In the genomic region with DNA sequence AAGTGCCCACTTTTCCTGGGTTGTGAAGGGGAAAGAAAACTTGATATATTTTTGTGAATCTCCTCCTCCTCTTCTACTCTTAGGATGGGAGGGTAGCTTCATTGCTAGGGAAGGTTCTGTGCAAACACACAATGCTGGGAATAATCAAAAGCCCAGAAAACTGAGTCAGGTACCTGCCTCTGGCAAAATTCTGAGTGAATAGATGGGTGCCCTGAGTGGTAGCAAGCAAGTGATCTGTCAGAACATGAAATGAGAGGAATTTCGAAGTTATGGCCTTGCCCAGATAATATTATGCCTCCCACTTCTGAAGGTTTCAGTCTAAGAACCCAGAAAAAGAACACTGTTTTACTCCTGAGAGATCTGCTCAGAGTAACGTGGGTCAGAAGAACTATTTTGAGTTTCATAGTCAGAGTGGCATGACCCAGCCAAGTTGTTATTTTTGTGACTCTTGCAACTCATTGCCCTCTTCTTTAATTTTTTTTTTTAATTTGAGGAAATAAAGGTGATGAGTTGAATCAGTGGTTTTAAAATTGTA, we compare ENCODE assay signal across 19 cellular contexts.
DNase-seq lines count a peak whose midpoint lies in the region; ATAC-seq and TF ChIP-seq lines count a peak whose summit lies in the region.
"Had no signal": no experiment of that assay in that cellular context is flagged by ENCODE, and none has a peak within 500 bp of the region (broad histone marks: within the 10 kb centered on the region; RNA-seq: fewer than 3 reads in every experiment).

No MANE protein-coding gene starts in this region.

- H3K9ac ChIP-seq in GM23248 = no peak overlapping the region

- POLR2A ChIA-PET in MCF 10A (lab: Yijun Ruan, JAX) = interaction anchor here (0.9 to 1.7 kb wide), 7 partner anchors 9 to 342 kb away, joined by 3 to 5 read pairs (median 3); no protein-coding TSS in a partner anchor
- POLR2A ChIA-PET in activated CD4-positive, alpha-beta memory T cell treated with anti-CD3 and anti-CD28 coated beads for 36 hours (lab: Charles Lee) = no interaction called here

- no peak for DNase-seq in breast epithelium (ENCODE audit: low spot score in 2 of 2)
- no peak for DNase-seq in MCF 10A (ENCODE audit: unreplicated experiment)
- peak; percentile 86 for DNase-seq in epithelial cell of esophagus (ENCODE audit: low read depth)
- DNase-seq in hepatocyte (ENCODE audit: low spot score) = no peak
- DNase-seq in omental fat pad (ENCODE audit: low spot score) = no peak
- no peak for DNase-seq in GM23248
- DNase-seq in activated CD4-positive, alpha-beta memory T cell treated with anti-CD3 and anti-CD28 coated beads for 36 hours = no peak
- DNase-seq in activated naive CD4-positive, alpha-beta T cell treated with anti-CD3 and anti-CD28 coated beads, Interleukin-2, amount 10 ng/mL, durations not matched to agents 7 days and 5 days = no peak
- DNase-seq: Karpas-422; NCI-H2029; NCI-H446; NCI-H524 treated with DMSO at 0.1 percent for 48 hours; NCI-H774; NK-92 treated with Interleukin-12 subunit alpha and Interleukin-12 subunit beta, amount 100 ng/mL, for 24 hours; PC-3; Right ventricle myocardium superior had no signal

- H3K27me3 Mint-ChIP-seq in MCF 10A (ENCODE audit: insufficient read depth, unreplicated experiment) = no peaks in the 10 kb centered on the region
- H3K27me3 Mint-ChIP-seq in activated CD4-positive, alpha-beta memory T cell treated with anti-CD3 and anti-CD28 coated beads for 36 hours = no peaks in the 10 kb centered on the region
- no peaks in the 10 kb centered on the region for H3K27me3 Mint-ChIP-seq in activated naive CD4-positive, alpha-beta T cell treated with anti-CD3 and anti-CD28 coated beads, Interleukin-2, amount 10 ng/mL, durations not matched to agents 7 days and 5 days

- peak overlapping the region; percentile 59 for H3K4me2 ChIP-seq in hepatocyte
- H3K4me2 ChIP-seq in GM23248 (ENCODE audit: unreplicated experiment) = no peak overlapping the region

- TF ChIP-seq POLR2A in breast epithelium (IDR thresholded peaks at IDR 0.05) = no peak

- in situ Hi-C loops in GM23248 (cut with MboI) = no loop called here

- H3K27ac ChIP-seq in breast epithelium = no peak overlapping the region
- no peak overlapping the region for H3K27ac ChIP-seq in hepatocyte
- H3K27ac ChIP-seq in GM23248 = no peak overlapping the region
- H3K27ac ChIP-seq: 22Rv1, SJSA1 had no signal

- peaks cover 15% of the 10 kb centered on the region for H3K4me1 Mint-ChIP-seq in MCF 10A (ENCODE audit: insufficient read depth, unreplicated experiment)
- no peaks in the 10 kb centered on the region for H3K4me1 Mint-ChIP-seq in activated CD4-positive, alpha-beta memory T cell treated with anti-CD3 and anti-CD28 coated beads for 36 hours (ENCODE audit: low read depth)
- H3K4me1 Mint-ChIP-seq in activated naive CD4-positive, alpha-beta T cell treated with anti-CD3 and anti-CD28 coated beads, Interleukin-2, amount 10 ng/mL, durations not matched to agents 7 days and 5 days = no peaks in the 10 kb centered on the region

- peak overlapping the region in 2 of 3 donors; percentile 17 to 28 for H3K4me3 ChIP-seq in breast epithelium
- H3K4me3 ChIP-seq in epithelial cell of esophagus (ENCODE audit: low read length) = no peak overlapping the region
- no peak overlapping the region for H3K4me3 ChIP-seq in hepatocyte
- H3K4me3 ChIP-seq in GM23248 = no peak overlapping the region
- H3K4me3 ChIP-seq: SJSA1 had no signal

- WGBS in hepatocyte (ENCODE audit: low lambda C conversion rate, missing lambda C conversion rate) = 70% methylated on average over 2 of the region's 2 CpGs
- 6 to 11% methylated on average over 2 of the region's 2 CpGs for WGBS in GM23248 (ENCODE audit: low coverage in 1 of 2, low lambda C conversion rate in 2 of 2, missing lambda C conversion rate in 2 of 2), 2 experiments

- H3K9me3 ChIP-seq in breast epithelium (no peaks in the 10 kb centered on the region), hepatocyte (ENCODE audit: low read depth) (no peaks in the 10 kb centered on the region), GM23248 (ENCODE audit: low read depth) (no peaks in the 10 kb centered on the region)
- H3K9me3 ChIP-seq: SJSA1 had no signal

- H3K9me2 ChIP-seq in hepatocyte (replicated peaks; ENCODE audit: insufficient read depth) (no peaks in the 10 kb centered on the region), GM23248 (ENCODE audit: insufficient read depth) (no peaks in the 10 kb centered on the region)

- H3K4me1 ChIP-seq in breast epithelium (no peaks in the 10 kb centered on the region), hepatocyte (ENCODE audit: insufficient read depth) (peaks cover 10% of the 10 kb centered on the region), GM23248 (ENCODE audit: insufficient read depth) (no peaks in the 10 kb centered on the region)
- H3K4me1 ChIP-seq: SJSA1 had no signal

- H3K36me3 ChIP-seq in breast epithelium = no peaks in the 10 kb centered on the region
- H3K36me3 ChIP-seq in hepatocyte (replicated peaks; ENCODE audit: insufficient read depth, low read depth) = no peaks in the 10 kb centered on the region
- H3K36me3 ChIP-seq in GM23248 (ENCODE audit: low read depth) = no peaks in the 10 kb centered on the region
- H3K36me3 ChIP-seq: SJSA1 had no signal

- BruUV-seq in MCF 10A (replicated peaks; lab: Mats Ljungman, UMichigan) = no TSS peak

- CTCF ChIA-PET in MCF 10A (lab: Yijun Ruan, JAX) = interaction anchor here (0.6 to 1.2 kb wide), 3 partner anchors 21 to 360 kb away, joined by 3 read pairs; no protein-coding TSS in a partner anchor
- CTCF ChIA-PET in activated CD4-positive, alpha-beta memory T cell treated with anti-CD3 and anti-CD28 coated beads for 36 hours (lab: Charles Lee) = no interaction called here
- CTCF ChIA-PET in activated naive CD4-positive, alpha-beta T cell treated with anti-CD3 and anti-CD28 coated beads, Interleukin-2, amount 10 ng/mL, durations not matched to agents 7 days and 5 days (lab: Charles Lee) = no interaction called here

- no peak for TF ChIP-seq CTCF in breast epithelium (IDR thresholded peaks at IDR 0.05)
- no peak for TF ChIP-seq CTCF in MCF 10A (IDR thresholded peaks at IDR 0.05; ENCODE audit: unreplicated experiment)
- TF ChIP-seq CTCF in epithelial cell of esophagus (IDR thresholded peaks at IDR 0.05; ENCODE audit: insufficient read depth, low read depth, low read length, missing control alignments) = no peak
- TF ChIP-seq CTCF in hepatocyte (IDR thresholded peaks at IDR 0.05; ENCODE audit: poor library complexity) = no peak
- no peak for TF ChIP-seq CTCF in omental fat pad (IDR thresholded peaks at IDR 0.05)

- peaks cover 8% of the 10 kb centered on the region for H3K9me3 Mint-ChIP-seq in MCF 10A (ENCODE audit: unreplicated experiment)
- peaks cover 25% of the 10 kb centered on the region for H3K9me3 Mint-ChIP-seq in activated CD4-positive, alpha-beta memory T cell treated with anti-CD3 and anti-CD28 coated beads for 36 hours
- H3K9me3 Mint-ChIP-seq in activated naive CD4-positive, alpha-beta T cell treated with anti-CD3 and anti-CD28 coated beads, Interleukin-2, amount 10 ng/mL, durations not matched to agents 7 days and 5 days = peaks cover 18% of the 10 kb centered on the region

- no peaks in the 10 kb centered on the region for H3F3A ChIP-seq in GM23248 (ENCODE audit: insufficient read depth)

- no peaks in the 10 kb centered on the region for H4K20me1 ChIP-seq in hepatocyte (ENCODE audit: insufficient read depth, poor library complexity, severe bottlenecking)
- no peaks in the 10 kb centered on the region for H4K20me1 ChIP-seq in GM23248 (ENCODE audit: insufficient read depth)

- H3K79me2 ChIP-seq in hepatocyte = no peaks in the 10 kb centered on the region
- H3K79me2 ChIP-seq in GM23248 (ENCODE audit: insufficient read depth) = no peaks in the 10 kb centered on the region

- intact Hi-C loops in breast epithelium (cut with DNase I; ENCODE audit: low total_unique reads) (no loop called here), MCF 10A (cut with micrococcal nuclease) (no loop called here)
- intact Hi-C loops in activated CD4-positive, alpha-beta memory T cell treated with anti-CD3 and anti-CD28 coated beads for 36 hours (cut with micrococcal nuclease) = no loop called here

- H2AFZ ChIP-seq in hepatocyte (no peak overlapping the region), GM23248 (no peak overlapping the region)

- H3K27me3 ChIP-seq in breast epithelium = no peaks in the 10 kb centered on the region
- H3K27me3 ChIP-seq in hepatocyte = no peaks in the 10 kb centered on the region
- no peaks in the 10 kb centered on the region; the same call in 1 of the 2 replicates for H3K27me3 ChIP-seq in GM23248 (replicated peaks; ENCODE audit: insufficient read depth)
- H3K27me3 ChIP-seq: SJSA1 had no signal

- H3K36me3 Mint-ChIP-seq in MCF 10A (ENCODE audit: insufficient read depth, unreplicated experiment) = peaks cover 6% of the 10 kb centered on the region
- H3K36me3 Mint-ChIP-seq in activated CD4-positive, alpha-beta memory T cell treated with anti-CD3 and anti-CD28 coated beads for 36 hours = no peaks in the 10 kb centered on the region
- no peaks in the 10 kb centered on the region for H3K36me3 Mint-ChIP-seq in activated naive CD4-positive, alpha-beta T cell treated with anti-CD3 and anti-CD28 coated beads, Interleukin-2, amount 10 ng/mL, durations not matched to agents 7 days and 5 days

- no peak overlapping the region for H3K4me3 Mint-ChIP-seq in MCF 10A (ENCODE audit: unreplicated experiment)
- no peak overlapping the region for H3K4me3 Mint-ChIP-seq in activated CD4-positive, alpha-beta memory T cell treated with anti-CD3 and anti-CD28 coated beads for 36 hours
- H3K4me3 Mint-ChIP-seq in activated naive CD4-positive, alpha-beta T cell treated with anti-CD3 and anti-CD28 coated beads, Interleukin-2, amount 10 ng/mL, durations not matched to agents 7 days and 5 days = no peak overlapping the region

- H3K27ac Mint-ChIP-seq in MCF 10A (ENCODE audit: low read depth, unreplicated experiment) = no peak overlapping the region
- no peak overlapping the region for H3K27ac Mint-ChIP-seq in activated CD4-positive, alpha-beta memory T cell treated with anti-CD3 and anti-CD28 coated beads for 36 hours
- H3K27ac Mint-ChIP-seq in activated naive CD4-positive, alpha-beta T cell treated with anti-CD3 and anti-CD28 coated beads, Interleukin-2, amount 10 ng/mL, durations not matched to agents 7 days and 5 days = no peak overlapping the region

- ATAC-seq in omental fat pad (ENCODE audit: low FRiP score) = peak; percentile 62
- ATAC-seq: HepG2, PC-3 had no signal

Comparison
In these comparisons a context has a peak if more than half of its experiments do, and no peak if none do; other contexts are left out.
1. H3K4me3 ChIP-seq: peak in breast epithelium (2 of 3); none in epithelial cell of esophagus (single experiment), hepatocyte (single experiment) and GM23248 (single experiment).